Comparison of ENCODE assay signal across 21 cellular contexts in genomic region chr14:94572637-94573303, GRCh38. TPM values are rescaled to one million over a fixed set of nuclear protein-coding genes. Genes with fewer than 3 reads are reported as not detected.
DNase-seq lines count a peak whose midpoint lies in the region; ATAC-seq and TF ChIP-seq lines count a peak whose summit lies in the region.
"Had no signal": no experiment of that assay in that cellular context is flagged by ENCODE, and none has a peak within 500 bp of the region (broad histone marks: within the 10 kb centered on the region; RNA-seq: fewer than 3 reads in every experiment).

No MANE protein-coding gene starts in this region.

- H3K4me1 Mint-ChIP-seq in progenitor cell of endocrine pancreas (ENCODE audit: low read depth): peaks cover 37% of the 10 kb centered on the region
- H3K4me1 Mint-ChIP-seq: B cell had no signal

- intact Hi-C loops in ascending aorta (cut with DNase I) (no loop called here), right lobe of liver (cut with DNase I) (no loop called here)

- H3K4me3 ChIP-seq in ACC112 (ENCODE audit: low read depth, low read length) (no peak overlapping the region), ascending aorta (no peak overlapping the region), right lobe of liver (no peak overlapping the region), MG63 (no peak overlapping the region)
- H3K4me3 ChIP-seq: K562, Peyer's patch, SJCRH30 had no signal

- H3K4me3 Mint-ChIP-seq in progenitor cell of endocrine pancreas (ENCODE audit: low read depth): peak overlapping the region; percentile 44
- H3K4me3 Mint-ChIP-seq: B cell had no signal

- no peaks in the 10 kb centered on the region for H3K27me3 Mint-ChIP-seq in progenitor cell of endocrine pancreas

- no peak for TF ChIP-seq CTCF in ascending aorta (IDR thresholded peaks at IDR 0.05)
- no peak for TF ChIP-seq CTCF in right lobe of liver (IDR thresholded peaks at IDR 0.05)
- no peak for TF ChIP-seq CTCF in progenitor cell of endocrine pancreas (IDR thresholded peaks at IDR 0.05; ENCODE audit: unreplicated experiment)

- H3K27ac ChIP-seq in ACC112 (ENCODE audit: low read depth, low read length): peak overlapping the region; percentile 51; the same call in 1 of the 2 replicates
- H3K27ac ChIP-seq in ascending aorta: peak overlapping the region; percentile 56 to 61
- peak overlapping the region in 2 of 3 donors; percentile 40 to 72 for H3K27ac ChIP-seq in right lobe of liver
- H3K27ac ChIP-seq: Peyer's patch, SJCRH30 had no signal

- H3K36me3 ChIP-seq in ACC112 (ENCODE audit: insufficient read depth, low read length): no peaks in the 10 kb centered on the region
- H3K36me3 ChIP-seq in ascending aorta: no peaks in the 10 kb centered on the region
- H3K36me3 ChIP-seq in right lobe of liver: no peaks in the 10 kb centered on the region
- no peaks in the 10 kb centered on the region for H3K36me3 ChIP-seq in MG63
- H3K36me3 ChIP-seq: Peyer's patch, SJCRH30 had no signal

- H3K79me2 ChIP-seq in ACC112 (ENCODE audit: control insufficient read depth, insufficient read depth, low read length, unreplicated experiment): no peaks in the 10 kb centered on the region

- no peaks in the 10 kb centered on the region for H3K27me3 ChIP-seq in ACC112 (ENCODE audit: insufficient read depth, low read length)
- no peaks in the 10 kb centered on the region for H3K27me3 ChIP-seq in ascending aorta
- H3K27me3 ChIP-seq in right lobe of liver: no peaks in the 10 kb centered on the region
- no peaks in the 10 kb centered on the region for H3K27me3 ChIP-seq in MG63
- H3K27me3 ChIP-seq: Peyer's patch, SJCRH30 had no signal

- no peaks in the 10 kb centered on the region for H3K9me3 Mint-ChIP-seq in progenitor cell of endocrine pancreas (ENCODE audit: low read depth)

- no peaks in the 10 kb centered on the region for H3K36me3 Mint-ChIP-seq in progenitor cell of endocrine pancreas (ENCODE audit: insufficient read depth)

- peak; percentile 20 to 52 (median 34) for ATAC-seq in right lobe of liver
- ATAC-seq: K562 had no signal

- H3K9me3 ChIP-seq in ascending aorta (no peaks in the 10 kb centered on the region), right lobe of liver (no peaks in the 10 kb centered on the region), MG63 (no peaks in the 10 kb centered on the region)
- H3K9me3 ChIP-seq: Peyer's patch, SJCRH30 had no signal

- no peak overlapping the region for H2AFZ ChIP-seq in ACC112 (ENCODE audit: low read length, unreplicated experiment)

- no peak for TF ChIP-seq POLR2A in right lobe of liver (IDR thresholded peaks at IDR 0.05)

- H3K4me1 ChIP-seq in ACC112 (ENCODE audit: control insufficient read depth, insufficient read depth, low read length, unreplicated experiment): peaks cover 28% of the 10 kb centered on the region
- peaks cover 0 to 7% of the 10 kb centered on the region in 2 donors for H3K4me1 ChIP-seq in ascending aorta
- peaks cover 0 to 73% (median 27%) of the 10 kb centered on the region in 4 donors for H3K4me1 ChIP-seq in right lobe of liver
- H3K4me1 ChIP-seq: Peyer's patch, SJCRH30 had no signal

- peak overlapping the region; percentile 92 for H3K27ac Mint-ChIP-seq in progenitor cell of endocrine pancreas
- H3K27ac Mint-ChIP-seq: B cell had no signal

- no peak for DNase-seq in ascending aorta (ENCODE audit: low spot score in 2 of 2)
- DNase-seq in right lobe of liver: peak in 1 of 3 donors; percentile 65
- no peak for DNase-seq in progenitor cell of endocrine pancreas (ENCODE audit: low spot score, unreplicated experiment)
- DNase-seq in MG63: no peak
- DNase-seq in activated gamma-delta T cell treated with Interleukin-2 at 50 U/mL for 16 hours: no peak
- no peak for DNase-seq in stimulated activated CD4-positive, alpha-beta T cell treated with anti-CD3 and anti-CD28 coated beads, Interleukin-1b, Interleukin-23, amount 100 ng/mL, for 48 hours
- no peak for DNase-seq in medulla oblongata (ENCODE audit: extremely low spot score)
- DNase-seq: DMS79, NCI-H1092 treated with DMSO at 0.1 percent for 48 hours, NCI-H1436 treated with DMSO at 0.1 percent for 48 hours, NCI-H2029, NCI-H226, NCI-H524, NCI-H82, SJCRH30 had no signal

- WGBS in right lobe of liver (ENCODE audit: insufficient coverage, low coverage, low lambda C conversion rate, missing lambda C conversion rate): 32% methylated on average over 7 of the region's 7 CpGs

RNA-seq across cellular contexts. Expression of gene SERPINA5, which starts 8.5 kb away (rescaled TPM):
- total RNA-seq in ascending aorta: 4.3 TPM
- 100 to 1,000 TPM in 4 of 6 experiments, 10 to 100 TPM in 2; 24.7 to 317 (median 167) TPM for total RNA-seq in right lobe of liver
- 37.7 and 39.5 TPM in 2 replicates for total RNA-seq in progenitor cell of endocrine pancreas
- total RNA-seq in MG63 (2014; rRNA removed; shearing (Covaris generic); ENCODE audit: low replicate concordance): not detected in 2 replicates
- total RNA-seq: B cell, Peyer's patch had no signal

RNA-seq across cellular contexts. Expression of gene SERPINA4, which starts 11.5 kb away (rescaled TPM):
- not detected for total RNA-seq in ascending aorta
- total RNA-seq in right lobe of liver: 100 to 1,000 TPM in 4 of 6 experiments, 10 to 100 TPM in 2; 41.2 to 204 (median 145) TPM
- total RNA-seq in progenitor cell of endocrine pancreas: 5.9 and 7.3 TPM in 2 replicates
- total RNA-seq in MG63 (2014; rRNA removed; shearing (Covaris generic); ENCODE audit: low replicate concordance): not detected in 2 replicates
- total RNA-seq: B cell, H1, K562, LHCN-M2, Peyer's patch, SJCRH30 had no signal

RNA-seq across cellular contexts. Expression of gene SERPINA3, which starts 39.4 kb away (rescaled TPM):
- total RNA-seq in ascending aorta (207 TPM), right lobe of liver (over 10,000 TPM in 2 of 6 experiments, 1,000 to 10,000 TPM in 4; 5,211 to 12,749 (median 8,707) TPM), progenitor cell of endocrine pancreas (5.2 and 8.0 TPM in 2 replicates)
- 0.57 TPM in 1 of 2 replicates, not detected in the other for total RNA-seq in MG63 (2014; rRNA removed; shearing (Covaris generic); ENCODE audit: low replicate concordance)
- total RNA-seq: B cell, H1, SJCRH30 had no signal

Comparison
In these comparisons a context has a peak if more than half of its experiments do, and no peak if none do; other contexts are left out.
1. RNA of gene SERPINA3, which starts 39.4 kb away (total RNA-seq): 5,211 to 12,749 TPM in right lobe of liver and 207 TPM in ascending aorta (single experiment); 5.2 to 8.0 TPM in progenitor cell of endocrine pancreas and 0.57 TPM in MG63; every median in the first group is over 10 times any median in the second.
2. Peak in every context shown above with its lines, with median percentiles within 50 percentile points of each other: H3K27ac ChIP-seq.